27 cellular contexts compared by ENCODE assay signal in the genomic region with DNA sequence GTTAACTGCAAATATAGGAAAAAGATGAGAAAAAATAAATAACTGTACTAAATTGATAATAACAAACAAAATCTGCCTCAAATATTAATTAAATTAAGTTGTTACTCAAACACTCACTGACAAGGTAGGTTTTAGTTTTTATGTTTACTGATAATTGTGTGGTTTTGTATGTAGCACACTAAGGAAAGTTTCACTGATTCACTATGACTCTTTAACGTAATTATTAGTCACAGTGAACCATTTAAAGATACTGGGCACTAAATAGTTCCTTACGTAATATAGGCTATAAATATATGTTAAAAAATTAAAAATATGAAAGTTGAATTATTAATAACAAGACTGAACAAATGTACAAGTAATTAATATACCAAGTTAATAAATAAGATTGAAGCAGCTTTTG.
"Had no signal": no experiment of that assay in that cellular context is flagged by ENCODE, and none has a peak within 500 bp of the region (broad histone marks: within the 10 kb centered on the region; RNA-seq: fewer than 3 reads in every experiment).

No MANE protein-coding gene starts in this region.

- H3K27ac Mint-ChIP-seq: immature natural killer cell; mesothelial cell of epicardium; naive B cell; natural killer cell treated with Interleukin-12 subunit alpha and Interleukin-12 subunit beta and Interleukin-15 and Interleukin-18, amount 100 ng/mL, for 72 hours; progenitor cell of endocrine pancreas; stimulated activated naive CD8-positive, alpha-beta T cell treated with anti-CD3 and anti-CD28 coated beads, Interleukin-15, Interleukin-2, amounts not matched to agents 100 ng/mL and 50 ng/mL, for 24 hours; type B pancreatic cell had no signal

- H3K36me3 ChIP-seq: left lung, lower lobe of right lung, ovary, tibial nerve, uterus had no signal

- H3K27me3 ChIP-seq: left lung, ovary, tibial nerve, uterus had no signal

- H3K4me3 Mint-ChIP-seq: immature natural killer cell; mesothelial cell of epicardium; naive B cell; natural killer cell treated with Interleukin-12 subunit alpha and Interleukin-12 subunit beta and Interleukin-15 and Interleukin-18, amount 100 ng/mL, for 72 hours; stimulated activated naive CD8-positive, alpha-beta T cell treated with anti-CD3 and anti-CD28 coated beads, Interleukin-15, Interleukin-2, amounts not matched to agents 100 ng/mL and 50 ng/mL, for 24 hours; type B pancreatic cell had no signal

- H3K27me3 Mint-ChIP-seq: naive B cell; natural killer cell treated with Interleukin-12 subunit alpha and Interleukin-12 subunit beta and Interleukin-15 and Interleukin-18, amount 100 ng/mL, for 72 hours; progenitor cell of endocrine pancreas; stimulated activated naive CD8-positive, alpha-beta T cell treated with anti-CD3 and anti-CD28 coated beads, Interleukin-15, Interleukin-2, amounts not matched to agents 100 ng/mL and 50 ng/mL, for 24 hours; type B pancreatic cell had no signal

- ATAC-seq: left colon; left lung; lower lobe of right lung; natural killer cell treated with Interleukin-12 subunit alpha and Interleukin-12 subunit beta and Interleukin-15 and Interleukin-18, amount 100 ng/mL, for 72 hours; right cardiac atrium; sciatic nerve had no signal

- DNase-seq: hypothalamus; immature natural killer cell; kidney; left colon; left lung; lower lobe of right lung; mesendoderm; naive B cell; ovary; retina; right cardiac atrium; stimulated activated CD4-positive, alpha-beta T cell treated with anti-CD3 and anti-CD28 coated beads, Interleukin-12 subunit alpha, Interleukin-12 subunit beta, amount 100 ng/mL, for 4 hours; stimulated activated CD4-positive, alpha-beta T cell treated with anti-CD3 and anti-CD28 coated beads, Interleukin-15, amount 100 ng/mL, for 24 hours; stimulated activated CD4-positive, alpha-beta T cell treated with anti-CD3 and anti-CD28 coated beads, Interleukin-2, amount 100 ng/mL, for 24 hours; stimulated activated CD4-positive, alpha-beta T cell treated with anti-CD3 and anti-CD28 coated beads, Interleukin-4, amount 100 ng/mL, for 1 hour; stimulated activated naive CD4-positive, alpha-beta T cell; substantia nigra; uterus had no signal

- H3K4me3 ChIP-seq: left lung, lower lobe of right lung, ovary, skin epidermis, tibial nerve, uterus had no signal

- H3K4me1 ChIP-seq: left lung, lower lobe of right lung, tibial nerve, uterus had no signal

- H3K9me3 ChIP-seq: ovary, uterus had no signal

- H3K27ac ChIP-seq: left lung, lower lobe of right lung, ovary, skin epidermis, tibial nerve, uterus had no signal

- H3K36me3 Mint-ChIP-seq: immature natural killer cell; naive B cell; natural killer cell treated with Interleukin-12 subunit alpha and Interleukin-12 subunit beta and Interleukin-15 and Interleukin-18, amount 100 ng/mL, for 72 hours; type B pancreatic cell had no signal

- FAIRE-seq: islet of Langerhans, kidney had no signal

- H3K4me1 Mint-ChIP-seq: immature natural killer cell, naive B cell had no signal
